Comparison of ENCODE assay signal across 25 cellular contexts in genomic region chr1:34330061-34330460, GRCh38.
"Had no signal": no experiment of that assay in that cellular context is flagged by ENCODE, and none has a peak within 500 bp of the region (broad histone marks: within the 10 kb centered on the region; RNA-seq: fewer than 3 reads in every experiment).

No MANE protein-coding gene starts in this region.

- DNase-seq: hypothalamus; immature natural killer cell; kidney; left ventricle myocardium inferior; mesendoderm; naive B cell; natural killer cell; nephron progenitor cell; occipital lobe; right cardiac atrium; sigmoid colon; small intestine; spleen; stimulated activated CD4-positive, alpha-beta T cell treated with anti-CD3 and anti-CD28 coated beads, Interleukin-4, amount 100 ng/mL, for 24 hours; stimulated activated naive CD4-positive, alpha-beta T cell; tibial artery; trophoblast cell; upper lobe of right lung had no signal

- H3K27me3 ChIP-seq: neutrophil, upper lobe of right lung had no signal

- ATAC-seq: natural killer cell; right cardiac atrium; stimulated activated effector memory CD8-positive, alpha-beta T cell treated with anti-CD3 and anti-CD28 coated beads, Interleukin-12 subunit alpha, Interleukin-12 subunit beta, amount 100 ng/mL, for 72 hours; upper lobe of right lung had no signal

- H3K4me1 ChIP-seq: left ventricle myocardium inferior, parathyroid adenoma, sigmoid colon, spleen, tibial artery, upper lobe of right lung had no signal

- H3K9me3 ChIP-seq: left ventricle myocardium inferior, neutrophil, sigmoid colon, spleen, suprapubic skin, thoracic aorta, tibial artery, upper lobe of right lung had no signal

- H3K4me3 ChIP-seq: left ventricle myocardium inferior, lung, neural progenitor cell, sigmoid colon, spleen, suprapubic skin, thoracic aorta, tibial artery, upper lobe of right lung had no signal

- H3K27ac ChIP-seq: left ventricle myocardium inferior, neural progenitor cell, neutrophil, parathyroid adenoma, sigmoid colon, spleen, suprapubic skin, thoracic aorta, tibial artery, upper lobe of right lung had no signal

- H3K36me3 ChIP-seq: left ventricle myocardium inferior, neural progenitor cell, neutrophil, sigmoid colon, spleen, suprapubic skin, thoracic aorta, tibial artery, upper lobe of right lung had no signal
